In the genomic region with DNA sequence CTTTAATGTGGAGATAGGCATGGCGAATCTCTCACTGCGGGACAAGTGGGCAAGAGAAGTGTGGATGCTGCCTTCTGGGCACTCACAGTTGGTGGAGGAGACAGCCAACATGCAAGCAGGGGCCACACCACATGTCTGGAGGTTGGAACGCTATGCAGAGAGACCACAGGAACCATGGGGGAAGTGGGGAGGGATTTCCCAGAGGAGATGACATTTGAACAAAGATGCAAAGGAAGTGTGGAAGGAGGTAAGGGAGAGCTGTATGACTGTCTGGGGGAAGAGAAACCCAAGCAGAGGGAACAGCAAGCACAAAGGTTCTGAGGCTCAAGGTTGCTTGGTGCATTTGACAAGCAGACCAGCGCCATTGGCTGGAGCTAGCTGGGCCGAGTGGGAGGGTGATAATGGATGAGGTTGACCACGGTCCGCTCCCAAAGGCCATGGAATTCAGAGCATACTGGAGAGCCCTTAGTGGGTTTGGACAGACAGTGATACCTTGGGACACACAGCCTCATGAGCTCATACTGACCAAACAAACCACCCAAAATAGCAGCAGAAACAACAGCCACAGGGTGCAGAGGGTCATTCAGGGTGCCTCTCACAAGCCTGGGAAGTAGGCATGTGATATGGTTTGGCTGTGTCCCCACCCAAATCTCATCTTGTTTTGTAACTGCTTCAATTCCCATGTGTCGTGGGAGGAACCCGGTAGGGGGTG, we compare ENCODE assay signal across 19 cellular contexts. TPM values are rescaled to one million over a fixed set of nuclear protein-coding genes. Genes with fewer than 3 reads are reported as not detected.
DNase-seq lines count a peak whose midpoint lies in the region; ATAC-seq and TF ChIP-seq lines count a peak whose summit lies in the region.
"Had no signal": no experiment of that assay in that cellular context is flagged by ENCODE, and none has a peak within 500 bp of the region (broad histone marks: within the 10 kb centered on the region; RNA-seq: fewer than 3 reads in every experiment).

No MANE protein-coding gene starts in this region.

- 90% methylated on average over 9 of the region's 9 CpGs for WGBS in hepatocyte (ENCODE audit: low lambda C conversion rate, missing lambda C conversion rate)

- H3K9ac ChIP-seq in colonic mucosa (ENCODE audit: low read depth in 2 of 2, low read length in 2 of 2): no peak overlapping the region

- no peaks in the 10 kb centered on the region for H3K36me3 ChIP-seq in colonic mucosa
- H3K36me3 ChIP-seq in hepatocyte (replicated peaks; ENCODE audit: insufficient read depth, low read depth): no peaks in the 10 kb centered on the region
- H3K36me3 ChIP-seq: cardiac muscle cell, neutrophil, suprapubic skin had no signal

- H3K79me2 ChIP-seq in hepatocyte: no peaks in the 10 kb centered on the region

- peak; percentile 38 for DNase-seq in MV-4-11 (lab: John Stamatoyannopoulos, UW)
- DNase-seq in colonic mucosa: peak; percentile 14
- peak; percentile 38 for DNase-seq in posterior vena cava (ENCODE audit: low spot score)
- peak; percentile 30 for DNase-seq in ureter (ENCODE audit: low spot score)
- DNase-seq in NCI-H128 (lab: John Stamatoyannopoulos, UW; ENCODE audit: unreplicated experiment): no peak
- no peak for DNase-seq in hepatocyte (ENCODE audit: low spot score)
- DNase-seq: activated T-cell treated with anti-CD3 and anti-CD28 coated beads, Interleukin-2, amount 50 U/mL, for 72 hours; C1 segment of cervical spinal cord; effector CD8-positive, alpha-beta T cell; H9; left cardiac atrium; mucosa of descending colon; NCI-H1694 treated with DMSO at 0.1 percent for 48 hours; right cardiac atrium; RPMI8226 had no signal

- H3K4me3 ChIP-seq in colonic mucosa (no peak overlapping the region), hepatocyte (no peak overlapping the region)
- H3K4me3 ChIP-seq: cardiac muscle cell, mucosa of descending colon, suprapubic skin had no signal

- H3K9me3 ChIP-seq in colonic mucosa (no peaks in the 10 kb centered on the region), hepatocyte (ENCODE audit: low read depth) (no peaks in the 10 kb centered on the region)
- H3K9me3 ChIP-seq: mucosa of descending colon, neutrophil, suprapubic skin had no signal

- H3K27ac ChIP-seq in colonic mucosa: no peak overlapping the region
- H3K27ac ChIP-seq in hepatocyte: no peak overlapping the region
- H3K27ac ChIP-seq: cardiac muscle cell, neutrophil, suprapubic skin had no signal

- H4K20me1 ChIP-seq in hepatocyte (ENCODE audit: insufficient read depth, poor library complexity, severe bottlenecking): no peaks in the 10 kb centered on the region

- no peaks in the 10 kb centered on the region for H3K4me1 ChIP-seq in colonic mucosa
- H3K4me1 ChIP-seq in hepatocyte (ENCODE audit: insufficient read depth): peaks cover 8% of the 10 kb centered on the region
- H3K4me1 ChIP-seq: suprapubic skin had no signal

- TF ChIP-seq CTCF in colonic mucosa (IDR thresholded peaks at IDR 0.05) (no peak), hepatocyte (IDR thresholded peaks at IDR 0.05; ENCODE audit: poor library complexity) (no peak)

- H3K27me3 ChIP-seq in colonic mucosa: no peaks in the 10 kb centered on the region
- no peaks in the 10 kb centered on the region for H3K27me3 ChIP-seq in hepatocyte
- H3K27me3 ChIP-seq: cardiac muscle cell, neutrophil, suprapubic skin had no signal

- H3K9me2 ChIP-seq in hepatocyte (replicated peaks; ENCODE audit: insufficient read depth): no peaks in the 10 kb centered on the region

- no peak overlapping the region for H3K4me2 ChIP-seq in hepatocyte

- no peak for ATAC-seq in HG02885 (IDR thresholded peaks at IDR 0.05; ENCODE audit: poor library complexity, unreplicated experiment)
- ATAC-seq: activated T-cell treated with anti-CD3 and anti-CD28 coated beads, Interleukin-2, amount 50 U/mL, for 72 hours; left cardiac atrium; mucosa of descending colon; right cardiac atrium had no signal

- intact Hi-C loops in colonic mucosa (cut with DNase I) (no loop called here), posterior vena cava (cut with DNase I) (no loop called here)

- no peak overlapping the region for H2AFZ ChIP-seq in hepatocyte

RNA-seq across cellular contexts. Expression of gene FAM110A, which starts 7.6 kb away (rescaled TPM):
- total RNA-seq in colonic mucosa: 10 to 100 TPM; 13.0 to 19.7 TPM
- 1 to 10 TPM; 2.7 to 4.0 TPM for total RNA-seq in posterior vena cava
- total RNA-seq in ureter: 35.1 TPM
- total RNA-seq in hepatocyte: 4.4 and 4.6 TPM in 2 replicates
- polyA plus RNA-seq in hepatocyte: 6.1 and 8.9 TPM in 2 replicates

RNA-seq across cellular contexts. Expression of gene SLC52A3, which starts 57.6 kb away (rescaled TPM):
- total RNA-seq in colonic mucosa (10 to 100 TPM; 15.6 to 19.7 TPM), posterior vena cava (1 to 10 TPM; 1.1 to 3.6 TPM), ureter (19.1 TPM), hepatocyte (0.33 and 0.80 TPM in 2 replicates)
- 0.35 and 1.0 TPM in 2 replicates for polyA plus RNA-seq in hepatocyte
- total RNA-seq: activated T-cell treated with anti-CD3 and anti-CD28 coated beads, Interleukin-2, amount 50 U/mL, for 72 hours had no signal
- polyA plus RNA-seq: cardiac muscle cell had no signal

Comparison
In these comparisons a context has a peak if more than half of its experiments do, and no peak if none do; other contexts are left out.
1. DNase-seq: peak in MV-4-11 (single experiment), colonic mucosa (single experiment), posterior vena cava (single experiment) and ureter (single experiment); none in NCI-H128 (single experiment) and hepatocyte (single experiment).